19 cellular contexts compared by ENCODE assay signal in the genomic region with DNA sequence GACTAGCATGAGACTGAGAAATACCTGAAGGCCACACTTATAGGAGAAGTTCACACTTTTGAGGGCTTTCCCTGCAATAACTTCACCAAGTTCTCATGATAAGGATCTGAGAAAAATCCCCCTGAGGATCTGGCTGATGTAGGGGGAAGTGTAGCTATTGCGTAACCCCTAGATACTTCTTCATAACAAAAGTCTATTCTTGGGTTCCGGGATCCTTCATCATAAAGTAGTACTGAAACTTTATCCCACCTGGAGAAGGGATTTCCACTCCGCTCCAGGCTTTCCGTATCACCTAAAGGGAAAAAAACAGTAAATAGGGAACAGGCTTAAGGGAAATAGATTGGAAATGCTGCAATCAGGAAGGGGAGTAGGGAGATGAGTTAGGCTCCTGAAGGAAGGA.
"Had no signal": no experiment of that assay in that cellular context is flagged by ENCODE, and none has a peak within 500 bp of the region (broad histone marks: within the 10 kb centered on the region; RNA-seq: fewer than 3 reads in every experiment).

No MANE protein-coding gene starts in this region.

- DNase-seq: activated CD4-positive, alpha-beta T cell treated with anti-CD3 and anti-CD28 coated beads, Interleukin-2, amount 50 U/mL, for 48 hours; activated CD8-positive, alpha-beta memory T cell treated with anti-CD3 and anti-CD28 coated beads, Interleukin-2, amount 10 ng/mL, durations not matched to agents 7 days and 5 days; activated naive CD4-positive, alpha-beta T cell treated with anti-CD3 and anti-CD28 coated beads for 36 hours; activated naive CD8-positive, alpha-beta T cell treated with anti-CD3 and anti-CD28 coated beads, Interleukin-2, amount 50 U/mL, for 24 hours; activated T-cell treated with anti-CD3 and anti-CD28 coated beads, Interleukin-2, amount 50 U/mL, for 1 hour; cerebellar nuclear complex; effector memory CD4-positive, alpha-beta T cell; foreskin fibroblast; hippocampal formation; kidney; left ventricle myocardium inferior; mesenchymal stem cell; nephron progenitor cell; occipital lobe; stimulated activated CD4-positive, alpha-beta T cell treated with anti-CD3 and anti-CD28 coated beads, Interleukin-15, amount 100 ng/mL, for 24 hours; stimulated activated CD4-positive, alpha-beta T cell treated with anti-CD3 and anti-CD28 coated beads, Interleukin-4, amount 100 ng/mL, for 24 hours; stimulated activated naive CD4-positive, alpha-beta T cell; tibial artery; uterus had no signal

- ATAC-seq: activated CD8-positive, alpha-beta memory T cell treated with anti-CD3 and anti-CD28 coated beads, Interleukin-2, amount 10 ng/mL, durations not matched to agents 7 days and 5 days; activated naive CD8-positive, alpha-beta T cell treated with anti-CD3 and anti-CD28 coated beads, Interleukin-2, amount 50 U/mL, for 24 hours had no signal
